Comparison of ENCODE assay signal across 2 cellular contexts in the genomic region with DNA sequence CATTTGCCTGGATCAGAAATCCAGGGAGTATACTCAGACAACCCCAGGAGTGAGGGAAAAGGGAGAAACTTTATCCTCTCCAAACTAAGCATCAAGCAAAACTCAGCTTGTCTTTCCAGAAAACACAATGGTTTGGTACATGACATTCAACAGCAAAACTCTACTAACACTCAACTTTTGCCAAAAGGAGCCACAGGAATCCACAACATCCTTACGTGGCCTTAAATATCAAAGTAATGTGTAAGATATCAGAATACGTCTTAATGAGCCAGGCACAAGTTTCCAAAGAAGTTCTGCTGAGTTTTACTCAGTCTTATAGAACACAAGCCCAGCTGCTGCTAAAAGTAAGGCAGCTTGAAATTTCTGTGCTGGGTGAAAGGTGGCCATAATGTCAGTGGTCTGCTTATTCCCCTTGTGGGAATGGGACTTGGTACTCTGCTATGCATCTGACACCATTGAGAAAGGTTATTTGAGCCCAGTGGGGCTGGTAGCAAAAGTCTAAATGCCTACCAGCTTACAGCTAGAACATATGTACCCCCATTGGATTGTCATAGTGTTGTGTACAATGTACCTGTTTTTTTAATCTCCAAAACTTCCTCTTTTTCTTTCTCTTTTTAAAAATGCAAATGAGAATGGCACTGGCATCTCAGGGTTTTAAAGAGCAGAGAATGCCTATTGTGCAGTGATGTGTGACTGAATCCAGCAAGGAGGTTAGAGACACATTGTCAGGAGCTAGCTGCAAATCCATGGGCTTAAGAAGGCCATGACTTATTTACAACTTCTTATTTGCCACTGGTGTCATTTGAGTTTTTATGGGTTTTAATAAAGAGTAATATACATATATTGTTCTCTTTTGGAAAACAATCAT.
TF ChIP-seq lines count a peak whose summit lies in the region.

No MANE protein-coding gene starts in this region.

TF ChIP-seq in IMR-90, 13 proteins besides CTCF, POLR2A, EP300 and RAD21:
- TF ChIP-seq CHD1 (IDR thresholded peaks at IDR 0.05; ENCODE audit: low read depth, low read length), result no peak

TF ChIP-seq in H1, 55 proteins besides CTCF, POLR2A, EP300 and RAD21:
- TF ChIP-seq JUN (IDR thresholded peaks at IDR 0.05; ENCODE audit: low read depth, low read length), result no peak
- TF ChIP-seq NANOG (IDR thresholded peaks at IDR 0.05; ENCODE audit: insufficient read depth, low read depth, low read length, poor library complexity, severe bottlenecking), result no peak
- TF ChIP-seq POLR2AphosphoS5 (IDR thresholded peaks at IDR 0.05; ENCODE audit: low read depth, low read length), result no peak
- no peak for TF ChIP-seq ASH2L (IDR thresholded peaks at IDR 0.05; ENCODE audit: low read length)
- TF ChIP-seq RNF2 (IDR thresholded peaks at IDR 0.05; ENCODE audit: borderline replicate concordance, low read depth, low read length, missing control alignments, poor library complexity, severe bottlenecking), result no peak
- no peak for TF ChIP-seq CREB1 (IDR thresholded peaks at IDR 0.05)
- no peak for TF ChIP-seq CEBPB (IDR thresholded peaks at IDR 0.05; ENCODE audit: low read depth, low read length)
- no peak for TF ChIP-seq KDM4A (IDR thresholded peaks at IDR 0.05; ENCODE audit: low read depth, low read length, severe bottlenecking)
- TF ChIP-seq SUZ12 (IDR thresholded peaks at IDR 0.05; ENCODE audit: low read length), result no peak
- TF ChIP-seq RFX5 (IDR thresholded peaks at IDR 0.05; ENCODE audit: borderline replicate concordance, low read depth, low read length), result no peak
- no peak for TF ChIP-seq HDAC6 (IDR thresholded peaks at IDR 0.05; ENCODE audit: low read depth, low read length)
- TF ChIP-seq ZNF274 (IDR thresholded peaks at IDR 0.05; ENCODE audit: borderline replicate concordance, extremely low read depth, low read length), result no peak
- no peak for TF ChIP-seq BRCA1 (IDR thresholded peaks at IDR 0.05; ENCODE audit: low read depth, low read length)
- TF ChIP-seq TAF1 (IDR thresholded peaks at IDR 0.05; ENCODE audit: low read depth, low read length), result no peak
- TF ChIP-seq, protein P1, sequence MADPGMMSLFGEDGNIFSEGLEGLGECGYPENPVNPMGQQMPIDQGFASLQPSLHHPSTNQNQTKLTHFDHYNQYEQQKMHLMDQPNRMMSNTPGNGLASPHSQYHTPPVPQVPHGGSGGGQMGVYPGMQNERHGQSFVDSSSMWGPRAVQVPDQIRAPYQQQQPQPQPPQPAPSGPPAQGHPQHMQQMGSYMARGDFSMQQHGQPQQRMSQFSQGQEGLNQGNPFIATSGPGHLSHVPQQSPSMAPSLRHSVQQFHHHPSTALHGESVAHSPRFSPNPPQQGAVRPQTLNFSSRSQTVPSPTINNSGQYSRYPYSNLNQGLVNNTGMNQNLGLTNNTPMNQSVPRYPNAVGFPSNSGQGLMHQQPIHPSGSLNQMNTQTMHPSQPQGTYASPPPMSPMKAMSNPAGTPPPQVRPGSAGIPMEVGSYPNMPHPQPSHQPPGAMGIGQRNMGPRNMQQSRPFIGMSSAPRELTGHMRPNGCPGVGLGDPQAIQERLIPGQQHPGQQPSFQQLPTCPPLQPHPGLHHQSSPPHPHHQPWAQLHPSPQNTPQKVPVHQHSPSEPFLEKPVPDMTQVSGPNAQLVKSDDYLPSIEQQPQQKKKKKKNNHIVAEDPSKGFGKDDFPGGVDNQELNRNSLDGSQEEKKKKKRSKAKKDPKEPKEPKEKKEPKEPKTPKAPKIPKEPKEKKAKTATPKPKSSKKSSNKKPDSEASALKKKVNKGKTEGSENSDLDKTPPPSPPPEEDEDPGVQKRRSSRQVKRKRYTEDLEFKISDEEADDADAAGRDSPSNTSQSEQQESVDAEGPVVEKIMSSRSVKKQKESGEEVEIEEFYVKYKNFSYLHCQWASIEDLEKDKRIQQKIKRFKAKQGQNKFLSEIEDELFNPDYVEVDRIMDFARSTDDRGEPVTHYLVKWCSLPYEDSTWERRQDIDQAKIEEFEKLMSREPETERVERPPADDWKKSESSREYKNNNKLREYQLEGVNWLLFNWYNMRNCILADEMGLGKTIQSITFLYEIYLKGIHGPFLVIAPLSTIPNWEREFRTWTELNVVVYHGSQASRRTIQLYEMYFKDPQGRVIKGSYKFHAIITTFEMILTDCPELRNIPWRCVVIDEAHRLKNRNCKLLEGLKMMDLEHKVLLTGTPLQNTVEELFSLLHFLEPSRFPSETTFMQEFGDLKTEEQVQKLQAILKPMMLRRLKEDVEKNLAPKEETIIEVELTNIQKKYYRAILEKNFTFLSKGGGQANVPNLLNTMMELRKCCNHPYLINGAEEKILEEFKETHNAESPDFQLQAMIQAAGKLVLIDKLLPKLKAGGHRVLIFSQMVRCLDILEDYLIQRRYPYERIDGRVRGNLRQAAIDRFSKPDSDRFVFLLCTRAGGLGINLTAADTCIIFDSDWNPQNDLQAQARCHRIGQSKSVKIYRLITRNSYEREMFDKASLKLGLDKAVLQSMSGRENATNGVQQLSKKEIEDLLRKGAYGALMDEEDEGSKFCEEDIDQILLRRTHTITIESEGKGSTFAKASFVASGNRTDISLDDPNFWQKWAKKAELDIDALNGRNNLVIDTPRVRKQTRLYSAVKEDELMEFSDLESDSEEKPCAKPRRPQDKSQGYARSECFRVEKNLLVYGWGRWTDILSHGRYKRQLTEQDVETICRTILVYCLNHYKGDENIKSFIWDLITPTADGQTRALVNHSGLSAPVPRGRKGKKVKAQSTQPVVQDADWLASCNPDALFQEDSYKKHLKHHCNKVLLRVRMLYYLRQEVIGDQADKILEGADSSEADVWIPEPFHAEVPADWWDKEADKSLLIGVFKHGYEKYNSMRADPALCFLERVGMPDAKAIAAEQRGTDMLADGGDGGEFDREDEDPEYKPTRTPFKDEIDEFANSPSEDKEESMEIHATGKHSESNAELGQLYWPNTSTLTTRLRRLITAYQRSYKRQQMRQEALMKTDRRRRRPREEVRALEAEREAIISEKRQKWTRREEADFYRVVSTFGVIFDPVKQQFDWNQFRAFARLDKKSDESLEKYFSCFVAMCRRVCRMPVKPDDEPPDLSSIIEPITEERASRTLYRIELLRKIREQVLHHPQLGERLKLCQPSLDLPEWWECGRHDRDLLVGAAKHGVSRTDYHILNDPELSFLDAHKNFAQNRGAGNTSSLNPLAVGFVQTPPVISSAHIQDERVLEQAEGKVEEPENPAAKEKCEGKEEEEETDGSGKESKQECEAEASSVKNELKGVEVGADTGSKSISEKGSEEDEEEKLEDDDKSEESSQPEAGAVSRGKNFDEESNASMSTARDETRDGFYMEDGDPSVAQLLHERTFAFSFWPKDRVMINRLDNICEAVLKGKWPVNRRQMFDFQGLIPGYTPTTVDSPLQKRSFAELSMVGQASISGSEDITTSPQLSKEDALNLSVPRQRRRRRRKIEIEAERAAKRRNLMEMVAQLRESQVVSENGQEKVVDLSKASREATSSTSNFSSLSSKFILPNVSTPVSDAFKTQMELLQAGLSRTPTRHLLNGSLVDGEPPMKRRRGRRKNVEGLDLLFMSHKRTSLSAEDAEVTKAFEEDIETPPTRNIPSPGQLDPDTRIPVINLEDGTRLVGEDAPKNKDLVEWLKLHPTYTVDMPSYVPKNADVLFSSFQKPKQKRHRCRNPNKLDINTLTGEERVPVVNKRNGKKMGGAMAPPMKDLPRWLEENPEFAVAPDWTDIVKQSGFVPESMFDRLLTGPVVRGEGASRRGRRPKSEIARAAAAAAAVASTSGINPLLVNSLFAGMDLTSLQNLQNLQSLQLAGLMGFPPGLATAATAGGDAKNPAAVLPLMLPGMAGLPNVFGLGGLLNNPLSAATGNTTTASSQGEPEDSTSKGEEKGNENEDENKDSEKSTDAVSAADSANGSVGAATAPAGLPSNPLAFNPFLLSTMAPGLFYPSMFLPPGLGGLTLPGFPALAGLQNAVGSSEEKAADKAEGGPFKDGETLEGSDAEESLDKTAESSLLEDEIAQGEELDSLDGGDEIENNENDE (IDR thresholded peaks at IDR 0.05; ENCODE audit: insufficient replicate concordance, low read length), result no peak
- TF ChIP-seq, protein P2, sequence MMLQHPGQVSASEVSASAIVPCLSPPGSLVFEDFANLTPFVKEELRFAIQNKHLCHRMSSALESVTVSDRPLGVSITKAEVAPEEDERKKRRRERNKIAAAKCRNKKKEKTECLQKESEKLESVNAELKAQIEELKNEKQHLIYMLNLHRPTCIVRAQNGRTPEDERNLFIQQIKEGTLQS (IDR thresholded peaks at IDR 0.05; ENCODE audit: insufficient read depth, low read depth, low read length), result no peak
